ENCODE assay signal across 7 cellular contexts in genomic region chr10:68180490-68180889, GRCh38. TPM values are rescaled to one million over a fixed set of nuclear protein-coding genes. Genes with fewer than 3 reads are reported as not detected.
"Had no signal": no experiment of that assay in that cellular context is flagged by ENCODE, and none has a peak within 500 bp of the region (broad histone marks: within the 10 kb centered on the region; RNA-seq: fewer than 3 reads in every experiment).

No MANE protein-coding gene starts in this region.

- H2AFZ ChIP-seq: GM23248 had no signal

- H3K4me3 ChIP-seq: GM23248, K562 had no signal

- ATAC-seq: K562 had no signal

- H3K27ac Mint-ChIP-seq: H9, HFFc6 had no signal

- H3K9me3 Mint-ChIP-seq: H9, HFFc6 had no signal

- H3K4me3 Mint-ChIP-seq: H9, HFFc6 had no signal

- DNase-seq: GM23248, H9, HCEC 1CT, HFFc6, IMR-90 had no signal

- H3K27ac ChIP-seq: GM23248 had no signal

RNA-seq across cellular contexts. Expression of gene ATOH7, which starts 51.4 kb away (rescaled TPM):
- total RNA-seq: GM23248, HT-29, IMR-90, K562 had no signal
- polyA plus RNA-seq: GM23248, K562 had no signal
